In the genomic region with DNA sequence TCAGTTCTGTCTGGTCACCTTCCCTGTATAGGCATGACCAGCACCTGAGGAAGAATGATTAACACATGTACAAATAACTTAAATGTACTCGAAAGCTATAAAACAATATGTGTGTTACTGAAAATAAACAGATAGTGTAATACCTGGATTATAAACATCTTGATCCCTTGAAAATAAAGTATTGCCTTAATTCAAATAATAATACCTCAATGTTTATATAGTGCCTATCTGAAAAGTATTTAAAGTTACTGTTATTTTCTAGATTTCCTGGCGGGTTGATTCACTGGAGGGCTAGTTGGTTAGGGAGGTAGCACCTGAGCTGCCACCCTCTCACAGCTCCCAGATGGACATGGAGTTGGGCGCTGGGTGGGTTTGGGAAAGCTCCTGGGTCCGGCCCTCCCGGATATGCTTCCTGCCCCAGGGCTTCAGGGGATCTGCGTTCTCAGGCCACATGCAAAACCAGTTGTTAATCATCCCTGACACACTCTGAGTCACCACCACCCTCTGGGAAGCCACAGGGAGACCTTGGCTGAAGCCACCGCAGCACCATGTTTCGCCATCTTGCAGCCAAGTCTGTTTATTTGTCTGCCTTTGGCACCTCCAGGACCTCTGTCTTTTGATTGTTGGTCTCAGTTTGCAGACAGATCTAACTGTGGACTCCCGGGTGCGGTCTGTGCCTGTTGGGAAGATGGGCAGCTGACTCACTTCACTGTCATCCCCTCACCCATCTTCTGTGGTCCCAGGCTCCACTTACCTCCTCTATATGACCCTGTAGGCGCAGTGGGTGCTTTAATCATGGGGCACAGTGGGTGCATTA, we compare ENCODE assay signal across 8 cellular contexts. TPM values are rescaled to one million over a fixed set of nuclear protein-coding genes. Genes with fewer than 3 reads are reported as not detected.
A peak's percentile ranks its signal among the peaks of the same experiment; 100 is the strongest.
DNase-seq lines count a peak whose midpoint lies in the region; ATAC-seq, FAIRE-seq and TF ChIP-seq lines count a peak whose summit lies in the region.

No MANE protein-coding gene starts in this region.

- peaks cover 17% of the 10 kb centered on the region for H3K27me3 Mint-ChIP-seq in activated T-helper 17 cell treated with anti-CD3 and anti-CD28 coated beads, Interleukin-2, amount 50 U/mL, for 72 hours

- H3K9me3 Mint-ChIP-seq in activated T-helper 17 cell treated with anti-CD3 and anti-CD28 coated beads, Interleukin-2, amount 50 U/mL, for 72 hours = no peaks in the 10 kb centered on the region

- no peaks in the 10 kb centered on the region for H3K4me1 Mint-ChIP-seq in activated T-helper 17 cell treated with anti-CD3 and anti-CD28 coated beads, Interleukin-2, amount 50 U/mL, for 72 hours

- intact Hi-C loops in Right ventricle myocardium inferior (cut with DNase I) (no loop called here), left ventricle myocardium superior (cut with micrococcal nuclease) (no loop called here)

- peak; percentile 86 for FAIRE-seq in urothelium cell line (lab: Jason Lieb, UNC)

- H3K36me3 Mint-ChIP-seq in activated T-helper 17 cell treated with anti-CD3 and anti-CD28 coated beads, Interleukin-2, amount 50 U/mL, for 72 hours (ENCODE audit: low read depth) = no peaks in the 10 kb centered on the region

- no peak overlapping the region for H3K4me3 Mint-ChIP-seq in activated T-helper 17 cell treated with anti-CD3 and anti-CD28 coated beads, Interleukin-2, amount 50 U/mL, for 72 hours

- no peak overlapping the region for H3K27ac Mint-ChIP-seq in activated T-helper 17 cell treated with anti-CD3 and anti-CD28 coated beads, Interleukin-2, amount 50 U/mL, for 72 hours

- no peak for TF ChIP-seq POLR2A in GM18505 (IDR thresholded peaks at IDR 0.05; ENCODE audit: borderline replicate concordance, extremely low read depth, insufficient read depth, insufficient read length)

- ATAC-seq in Right ventricle myocardium inferior = no peak
- ATAC-seq in left ventricle myocardium superior = no peak
- peak; percentile 75 for ATAC-seq in activated T-helper 17 cell treated with anti-CD3 and anti-CD28 coated beads, Interleukin-2, amount 50 U/mL, for 72 hours (replicated peaks)
- no peak for ATAC-seq in GM18505 (IDR thresholded peaks at IDR 0.05; ENCODE audit: unreplicated experiment)
- no peak for ATAC-seq in left lobe of liver

- DNase-seq in Right ventricle myocardium inferior (ENCODE audit: missing footprints) = peak; percentile 31
- no peak for DNase-seq in left ventricle myocardium superior
- DNase-seq in iPS-NIHi7 (ENCODE audit: extremely low spot score) = peak; percentile 76
- peak; percentile 95 for DNase-seq in urothelium cell line (ENCODE audit: low spot score)
- DNase-seq in left lobe of liver (ENCODE audit: low spot score) = no peak
- no peak for DNase-seq in activated CD4-positive, alpha-beta T cell treated with anti-CD3 and anti-CD28 coated beads, Interleukin-2, amount 50 U/mL, for 1 hour

RNA-seq across cellular contexts. Expression of a gene that starts 35.3 kb away (rescaled TPM):
- total RNA-seq in Right ventricle myocardium inferior (11.7 TPM), left ventricle myocardium superior (7.6 TPM), left lobe of liver (7.8 TPM)
- total RNA-seq in activated T-helper 17 cell treated with anti-CD3 and anti-CD28 coated beads, Interleukin-2, amount 50 U/mL, for 72 hours = under 1 TPM; 0.08 to 0.69 TPM

Comparison
In these comparisons a context has a peak if more than half of its experiments do, and no peak if none do; other contexts are left out.
1. DNase-seq: peak in Right ventricle myocardium inferior (single experiment), iPS-NIHi7 (single experiment) and urothelium cell line (single experiment); none in left ventricle myocardium superior (single experiment), left lobe of liver (single experiment) and activated CD4-positive, alpha-beta T cell treated with anti-CD3 and anti-CD28 coated beads, Interleukin-2, amount 50 U/mL, for 1 hour (single experiment).